ENCODE assay signal across 22 cellular contexts in genomic region chr14:101373690-101374295, GRCh38.
"Had no signal": no experiment of that assay in that cellular context is flagged by ENCODE, and none has a peak within 500 bp of the region (broad histone marks: within the 10 kb centered on the region; RNA-seq: fewer than 3 reads in every experiment).

No MANE protein-coding gene starts in this region.

- H3K4me1 Mint-ChIP-seq: memory B cell; stimulated activated naive B cell treated with anti-CD40 and anti-IgM and Interleukin-4, amounts not matched to agents 10 μg/mL and 1 μg/mL and 100 μg/mL, for 72 hours; stimulated activated naive CD8-positive, alpha-beta T cell treated with anti-CD3 and anti-CD28 coated beads, Interleukin-15, amount 100 ng/mL, for 72 hours had no signal

- H3K27me3 ChIP-seq: gastrocnemius medialis, sigmoid colon, testis, transverse colon had no signal

- H3K27ac Mint-ChIP-seq: memory B cell; natural killer cell treated with Interleukin-12 subunit alpha and Interleukin-12 subunit beta and Interleukin-15 and Interleukin-18, amount 100 ng/mL, for 72 hours; stimulated activated naive B cell treated with anti-CD40 and anti-IgM and Interleukin-4, amounts not matched to agents 10 μg/mL and 1 μg/mL and 100 μg/mL, for 72 hours; stimulated activated naive CD8-positive, alpha-beta T cell treated with anti-CD3 and anti-CD28 coated beads, Interleukin-15, amount 100 ng/mL, for 72 hours had no signal

- H3K36me3 ChIP-seq: gastrocnemius medialis, heart right ventricle, left ventricle myocardium inferior, lower lobe of right lung, neutrophil, sigmoid colon, transverse colon had no signal

- H3K9me3 ChIP-seq: gastrocnemius medialis, left ventricle myocardium inferior, lower lobe of right lung, neutrophil, sigmoid colon, testis, transverse colon had no signal

- H3K4me1 ChIP-seq: gastrocnemius medialis, heart right ventricle, left ventricle myocardium inferior, lower lobe of right lung had no signal

- H3K27ac ChIP-seq: dorsolateral prefrontal cortex, gastrocnemius medialis, heart right ventricle, left ventricle myocardium inferior, lower lobe of right lung, neutrophil, skin epidermis, testis, transverse colon had no signal

- H3K4me3 Mint-ChIP-seq: memory B cell; natural killer cell treated with Interleukin-12 subunit alpha and Interleukin-12 subunit beta and Interleukin-15 and Interleukin-18, amount 100 ng/mL, for 72 hours; stimulated activated naive B cell treated with anti-CD40 and anti-IgM and Interleukin-4, amounts not matched to agents 10 μg/mL and 1 μg/mL and 100 μg/mL, for 72 hours; stimulated activated naive CD8-positive, alpha-beta T cell treated with anti-CD3 and anti-CD28 coated beads, Interleukin-15, amount 100 ng/mL, for 72 hours had no signal

- ATAC-seq: esophagus mucosa; gastrocnemius medialis; heart right ventricle; lower lobe of right lung; natural killer cell treated with Interleukin-12 subunit alpha and Interleukin-12 subunit beta and Interleukin-15 and Interleukin-18, amount 100 ng/mL, for 72 hours; stimulated activated naive B cell treated with anti-CD40 and anti-IgM and Interleukin-4, amounts not matched to agents 10 μg/mL and 1 μg/mL and 100 μg/mL, for 72 hours; stimulated activated naive CD8-positive, alpha-beta T cell treated with anti-CD3 and anti-CD28 coated beads, Interleukin-15, amount 100 ng/mL, for 72 hours had no signal

- H3K4me3 ChIP-seq: dorsolateral prefrontal cortex, gastrocnemius medialis, heart right ventricle, left ventricle myocardium inferior, lower lobe of right lung, sigmoid colon, skin epidermis, testis, transverse colon had no signal

- H3K9me3 Mint-ChIP-seq: natural killer cell treated with Interleukin-12 subunit alpha and Interleukin-12 subunit beta and Interleukin-15 and Interleukin-18, amount 100 ng/mL, for 72 hours; stimulated activated naive B cell treated with anti-CD40 and anti-IgM and Interleukin-4, amounts not matched to agents 10 μg/mL and 1 μg/mL and 100 μg/mL, for 72 hours; stimulated activated naive CD8-positive, alpha-beta T cell treated with anti-CD3 and anti-CD28 coated beads, Interleukin-15, amount 100 ng/mL, for 72 hours had no signal

- H3K36me3 Mint-ChIP-seq: memory B cell; natural killer cell treated with Interleukin-12 subunit alpha and Interleukin-12 subunit beta and Interleukin-15 and Interleukin-18, amount 100 ng/mL, for 72 hours; stimulated activated naive B cell treated with anti-CD40 and anti-IgM and Interleukin-4, amounts not matched to agents 10 μg/mL and 1 μg/mL and 100 μg/mL, for 72 hours had no signal

- DNase-seq: cortex of kidney; dorsolateral prefrontal cortex; effector CD8-positive, alpha-beta T cell; gastrocnemius medialis; heart right ventricle; hypothalamus; islet precursor cell; left ventricle myocardium inferior; lower lobe of right lung; midbrain; sigmoid colon; stimulated activated CD4-positive, alpha-beta T cell treated with anti-CD3 and anti-CD28 coated beads, Interleukin-2, amount 100 ng/mL, for 24 hours; stimulated activated CD4-positive, alpha-beta T cell treated with anti-CD3 and anti-CD28 coated beads, Interleukin-4, amount 100 ng/mL, for 4 hours; stimulated activated naive B cell treated with anti-CD40 and anti-IgM and Interleukin-4, amounts not matched to agents 10 μg/mL and 1 μg/mL and 100 μg/mL, for 72 hours; stimulated activated naive CD8-positive, alpha-beta T cell treated with anti-CD3 and anti-CD28 coated beads, Interleukin-15, amount 100 ng/mL, for 72 hours; testis; transverse colon had no signal
